10 cellular contexts compared by ENCODE assay signal in genomic region chr3:123421353-123422174, GRCh38. TPM values are rescaled to one million over a fixed set of nuclear protein-coding genes. Genes with fewer than 3 reads are reported as not detected.
DNase-seq lines count a peak whose midpoint lies in the region; ATAC-seq and TF ChIP-seq lines count a peak whose summit lies in the region.
"Had no signal": no experiment of that assay in that cellular context is flagged by ENCODE, and none has a peak within 500 bp of the region (broad histone marks: within the 10 kb centered on the region; RNA-seq: fewer than 3 reads in every experiment).

No MANE protein-coding gene starts in this region.

- H3K9me3 ChIP-seq in esophagus muscularis mucosa (no peaks in the 10 kb centered on the region), psoas muscle (no peaks in the 10 kb centered on the region)

- peak overlapping the region; percentile 91 to 97 (median 94) for H3K27ac ChIP-seq in esophagus muscularis mucosa (replicated peaks in 1 of 4)
- no peak overlapping the region for H3K27ac ChIP-seq in psoas muscle
- no peak overlapping the region for H3K27ac ChIP-seq in RWPE1

- intact Hi-C loops in esophagus muscularis mucosa (cut with DNase I) = no loop called here
- intact Hi-C loops in psoas muscle (cut with DNase I) = no loop called here
- intact Hi-C loops in activated CD4-positive, alpha-beta memory T cell treated with anti-CD3 and anti-CD28 coated beads for 36 hours (cut with micrococcal nuclease) = no loop called here

- H3K4me1 ChIP-seq in esophagus muscularis mucosa (peaks cover 86 to 100% (median 100%) of the 10 kb centered on the region in 4 donors), psoas muscle (no peaks in the 10 kb centered on the region)

- peaks cover 1% of the 10 kb centered on the region for H3K27me3 Mint-ChIP-seq in activated CD4-positive, alpha-beta memory T cell treated with anti-CD3 and anti-CD28 coated beads for 36 hours

- peak; percentile 5 for DNase-seq in ELR (ENCODE audit: low read depth)
- DNase-seq in NCI-H2227 treated with DMSO at 0.1 percent for 48 hours (lab: John Stamatoyannopoulos, UW) = peak; percentile 20
- no peak for DNase-seq in esophagus muscularis mucosa (ENCODE audit: extremely low spot score)
- peak; percentile 27 to 69 for DNase-seq in psoas muscle
- DNase-seq in activated CD4-positive, alpha-beta memory T cell treated with anti-CD3 and anti-CD28 coated beads for 36 hours = no peak
- no peak for DNase-seq in RWPE1 (ENCODE audit: low spot score)
- DNase-seq in NOMO-1 (lab: John Stamatoyannopoulos, UW; ENCODE audit: unreplicated experiment in 2 of 2) = no peak
- DNase-seq: NCI-H2081 had no signal

- H3K4me3 ChIP-seq in esophagus muscularis mucosa (no peak overlapping the region), psoas muscle (no peak overlapping the region)

- CTCF ChIA-PET in activated CD4-positive, alpha-beta memory T cell treated with anti-CD3 and anti-CD28 coated beads for 36 hours (lab: Charles Lee) = interaction anchor here (0.9 kb wide), 1 partner anchor 12 kb away, joined by 3 read pairs; no protein-coding TSS in a partner anchor
- CTCF ChIA-PET in RWPE1 (lab: Yijun Ruan, JAX) = interaction anchor here (1.1 kb wide), 1 partner anchor 14 kb away, joined by 3 read pairs; no protein-coding TSS in a partner anchor

- H3K36me3 ChIP-seq in esophagus muscularis mucosa (no peaks in the 10 kb centered on the region), psoas muscle (ENCODE audit: insufficient read depth in 1 of 2, low read depth in 1 of 2) (no peaks in the 10 kb centered on the region)

- no peak overlapping the region for H3K4me3 Mint-ChIP-seq in activated CD4-positive, alpha-beta memory T cell treated with anti-CD3 and anti-CD28 coated beads for 36 hours
- H3K4me3 Mint-ChIP-seq: T-helper 1 cell treated with Interleukin-12 subunit alpha and Interleukin-12 subunit beta and Interleukin-4 antibody, amounts not matched to agents 30 μg/mL and 1 μg/mL, for 36 hours had no signal

- WGBS in esophagus muscularis mucosa = 59% methylated on average over 6 of the region's 6 CpGs
- WGBS in psoas muscle, 3 donors = 53 to 65% (median 59%) methylated on average over 6 of the region's 6 CpGs

- TF ChIP-seq CTCF in esophagus muscularis mucosa (IDR thresholded peaks at IDR 0.05) (no peak), psoas muscle (IDR thresholded peaks at IDR 0.05) (no peak), RWPE1 (conservative IDR thresholded peaks at IDR 0.05; ENCODE audit: low read depth) (no peak)

- no peak for TF ChIP-seq EP300 in esophagus muscularis mucosa (IDR thresholded peaks at IDR 0.05)

- no peaks in the 10 kb centered on the region for H3K4me1 Mint-ChIP-seq in activated CD4-positive, alpha-beta memory T cell treated with anti-CD3 and anti-CD28 coated beads for 36 hours (ENCODE audit: low read depth)

- POLR2A ChIA-PET in activated CD4-positive, alpha-beta memory T cell treated with anti-CD3 and anti-CD28 coated beads for 36 hours (lab: Charles Lee) = no interaction called here
- POLR2A ChIA-PET in RWPE1 (lab: Yijun Ruan, JAX; ENCODE audit: low non-redundant PET) = no interaction called here

- H3K36me3 Mint-ChIP-seq in activated CD4-positive, alpha-beta memory T cell treated with anti-CD3 and anti-CD28 coated beads for 36 hours = no peaks in the 10 kb centered on the region

- no peak for TF ChIP-seq POLR2A in esophagus muscularis mucosa (IDR thresholded peaks at IDR 0.05; ENCODE audit: low read depth)

- no peaks in the 10 kb centered on the region for H3K9me3 Mint-ChIP-seq in activated CD4-positive, alpha-beta memory T cell treated with anti-CD3 and anti-CD28 coated beads for 36 hours
- H3K9me3 Mint-ChIP-seq: T-helper 1 cell treated with Interleukin-12 subunit alpha and Interleukin-12 subunit beta and Interleukin-4 antibody, amounts not matched to agents 30 μg/mL and 1 μg/mL, for 36 hours had no signal

- H3K27me3 ChIP-seq in esophagus muscularis mucosa (no peaks in the 10 kb centered on the region), psoas muscle (ENCODE audit: insufficient read depth in 3 of 3, low read length in 2 of 3) (no peaks in the 10 kb centered on the region)

- no peak overlapping the region for H3K27ac Mint-ChIP-seq in activated CD4-positive, alpha-beta memory T cell treated with anti-CD3 and anti-CD28 coated beads for 36 hours
- H3K27ac Mint-ChIP-seq: T-helper 1 cell treated with Interleukin-12 subunit alpha and Interleukin-12 subunit beta and Interleukin-4 antibody, amounts not matched to agents 30 μg/mL and 1 μg/mL, for 36 hours had no signal

- no peak for ATAC-seq in psoas muscle
- no peak for ATAC-seq in GM19397 (IDR thresholded peaks at IDR 0.05; ENCODE audit: unreplicated experiment)

RNA-seq across cellular contexts. Expression of gene ADCY5, which starts 27.3 kb away (rescaled TPM):
- 100 to 1,000 TPM; 133 to 228 (median 189) TPM for total RNA-seq in esophagus muscularis mucosa
- 1 to 10 TPM; 1.6 to 4.4 (median 2.1) TPM for total RNA-seq in psoas muscle
- 1 to 10 TPM; 1.0 to 1.3 (median 1.2) TPM for polyA plus RNA-seq in psoas muscle
- total RNA-seq in activated CD4-positive, alpha-beta memory T cell treated with anti-CD3 and anti-CD28 coated beads for 36 hours = not detected

Comparison
In these comparisons a context has a peak if more than half of its experiments do, and no peak if none do; other contexts are left out.
1. DNase-seq: peak in ELR (single experiment), NCI-H2227 treated with DMSO at 0.1 percent for 48 hours (single experiment) and psoas muscle (2 of 2); none in esophagus muscularis mucosa (single experiment), activated CD4-positive, alpha-beta memory T cell treated with anti-CD3 and anti-CD28 coated beads for 36 hours (single experiment), RWPE1 (single experiment) and NOMO-1 (0 of 2).
2. H3K27ac ChIP-seq: peak in esophagus muscularis mucosa (4 of 4); none in psoas muscle (single experiment) and RWPE1 (single experiment).
3. RNA of gene ADCY5, which starts 27.3 kb away (total RNA-seq): 133 to 228 TPM in esophagus muscularis mucosa; 1.6 to 4.4 TPM in psoas muscle and not detected in activated CD4-positive, alpha-beta memory T cell treated with anti-CD3 and anti-CD28 coated beads for 36 hours; every median in the first group is over 10 times any median in the second.